2 cellular contexts compared by ENCODE assay signal in the genomic region with DNA sequence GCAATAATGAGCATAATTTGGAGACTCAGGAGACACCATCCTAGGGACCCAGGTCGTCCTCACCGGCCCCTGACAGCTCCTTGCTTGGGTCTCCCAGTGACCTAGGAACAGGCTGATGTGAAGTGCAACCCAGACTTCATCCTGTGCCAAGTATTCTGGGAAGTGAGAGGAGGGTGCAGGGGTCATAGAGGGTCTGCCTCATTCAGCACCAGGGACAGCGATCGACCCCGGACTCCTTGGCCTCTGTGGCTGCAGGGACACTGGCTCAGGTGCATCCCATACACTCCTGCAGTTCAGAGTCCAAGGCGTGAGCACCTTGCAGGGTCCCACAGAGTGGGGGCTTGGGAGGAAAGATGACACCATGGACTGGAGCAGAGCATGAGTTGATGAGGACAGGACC.
TF ChIP-seq lines count a peak whose summit lies in the region.

No MANE protein-coding gene starts in this region.

TF ChIP-seq in HepG2, 621 proteins besides CTCF, POLR2A, EP300 and RAD21:
- TF ChIP-seq, protein P1, sequence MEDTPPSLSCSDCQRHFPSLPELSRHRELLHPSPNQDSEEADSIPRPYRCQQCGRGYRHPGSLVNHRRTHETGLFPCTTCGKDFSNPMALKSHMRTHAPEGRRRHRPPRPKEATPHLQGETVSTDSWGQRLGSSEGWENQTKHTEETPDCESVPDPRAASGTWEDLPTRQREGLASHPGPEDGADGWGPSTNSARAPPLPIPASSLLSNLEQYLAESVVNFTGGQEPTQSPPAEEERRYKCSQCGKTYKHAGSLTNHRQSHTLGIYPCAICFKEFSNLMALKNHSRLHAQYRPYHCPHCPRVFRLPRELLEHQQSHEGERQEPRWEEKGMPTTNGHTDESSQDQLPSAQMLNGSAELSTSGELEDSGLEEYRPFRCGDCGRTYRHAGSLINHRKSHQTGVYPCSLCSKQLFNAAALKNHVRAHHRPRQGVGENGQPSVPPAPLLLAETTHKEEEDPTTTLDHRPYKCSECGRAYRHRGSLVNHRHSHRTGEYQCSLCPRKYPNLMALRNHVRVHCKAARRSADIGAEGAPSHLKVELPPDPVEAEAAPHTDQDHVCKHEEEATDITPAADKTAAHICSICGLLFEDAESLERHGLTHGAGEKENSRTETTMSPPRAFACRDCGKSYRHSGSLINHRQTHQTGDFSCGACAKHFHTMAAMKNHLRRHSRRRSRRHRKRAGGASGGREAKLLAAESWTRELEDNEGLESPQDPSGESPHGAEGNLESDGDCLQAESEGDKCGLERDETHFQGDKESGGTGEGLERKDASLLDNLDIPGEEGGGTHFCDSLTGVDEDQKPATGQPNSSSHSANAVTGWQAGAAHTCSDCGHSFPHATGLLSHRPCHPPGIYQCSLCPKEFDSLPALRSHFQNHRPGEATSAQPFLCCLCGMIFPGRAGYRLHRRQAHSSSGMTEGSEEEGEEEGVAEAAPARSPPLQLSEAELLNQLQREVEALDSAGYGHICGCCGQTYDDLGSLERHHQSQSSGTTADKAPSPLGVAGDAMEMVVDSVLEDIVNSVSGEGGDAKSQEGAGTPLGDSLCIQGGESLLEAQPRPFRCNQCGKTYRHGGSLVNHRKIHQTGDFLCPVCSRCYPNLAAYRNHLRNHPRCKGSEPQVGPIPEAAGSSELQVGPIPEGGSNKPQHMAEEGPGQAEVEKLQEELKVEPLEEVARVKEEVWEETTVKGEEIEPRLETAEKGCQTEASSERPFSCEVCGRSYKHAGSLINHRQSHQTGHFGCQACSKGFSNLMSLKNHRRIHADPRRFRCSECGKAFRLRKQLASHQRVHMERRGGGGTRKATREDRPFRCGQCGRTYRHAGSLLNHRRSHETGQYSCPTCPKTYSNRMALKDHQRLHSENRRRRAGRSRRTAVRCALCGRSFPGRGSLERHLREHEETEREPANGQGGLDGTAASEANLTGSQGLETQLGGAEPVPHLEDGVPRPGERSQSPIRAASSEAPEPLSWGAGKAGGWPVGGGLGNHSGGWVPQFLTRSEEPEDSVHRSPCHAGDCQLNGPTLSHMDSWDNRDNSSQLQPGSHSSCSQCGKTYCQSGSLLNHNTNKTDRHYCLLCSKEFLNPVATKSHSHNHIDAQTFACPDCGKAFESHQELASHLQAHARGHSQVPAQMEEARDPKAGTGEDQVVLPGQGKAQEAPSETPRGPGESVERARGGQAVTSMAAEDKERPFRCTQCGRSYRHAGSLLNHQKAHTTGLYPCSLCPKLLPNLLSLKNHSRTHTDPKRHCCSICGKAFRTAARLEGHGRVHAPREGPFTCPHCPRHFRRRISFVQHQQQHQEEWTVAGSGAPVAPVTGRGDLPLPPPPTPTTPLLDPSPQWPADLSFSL (CRISPR knock-in tag; IDR thresholded peaks at IDR 0.05): no peak
- no peak for TF ChIP-seq ZNF264 (CRISPR knock-in tag; IDR thresholded peaks at IDR 0.05)
- TF ChIP-seq MIER2 (CRISPR knock-in tag; IDR thresholded peaks at IDR 0.05): peak; percentile 93
- peak; percentile 54 for TF ChIP-seq SALL1 (CRISPR knock-in tag; IDR thresholded peaks at IDR 0.05)
- TF ChIP-seq EHMT2 (IDR thresholded peaks at IDR 0.05; ENCODE audit: borderline replicate concordance, low read depth, low read length): 0 out of 2 replicates have a peak, but pooled peaks have one; percentile 40
- TF ChIP-seq KLF6 (CRISPR knock-in tag; IDR thresholded peaks at IDR 0.05): no peak
- TF ChIP-seq, protein P2, sequence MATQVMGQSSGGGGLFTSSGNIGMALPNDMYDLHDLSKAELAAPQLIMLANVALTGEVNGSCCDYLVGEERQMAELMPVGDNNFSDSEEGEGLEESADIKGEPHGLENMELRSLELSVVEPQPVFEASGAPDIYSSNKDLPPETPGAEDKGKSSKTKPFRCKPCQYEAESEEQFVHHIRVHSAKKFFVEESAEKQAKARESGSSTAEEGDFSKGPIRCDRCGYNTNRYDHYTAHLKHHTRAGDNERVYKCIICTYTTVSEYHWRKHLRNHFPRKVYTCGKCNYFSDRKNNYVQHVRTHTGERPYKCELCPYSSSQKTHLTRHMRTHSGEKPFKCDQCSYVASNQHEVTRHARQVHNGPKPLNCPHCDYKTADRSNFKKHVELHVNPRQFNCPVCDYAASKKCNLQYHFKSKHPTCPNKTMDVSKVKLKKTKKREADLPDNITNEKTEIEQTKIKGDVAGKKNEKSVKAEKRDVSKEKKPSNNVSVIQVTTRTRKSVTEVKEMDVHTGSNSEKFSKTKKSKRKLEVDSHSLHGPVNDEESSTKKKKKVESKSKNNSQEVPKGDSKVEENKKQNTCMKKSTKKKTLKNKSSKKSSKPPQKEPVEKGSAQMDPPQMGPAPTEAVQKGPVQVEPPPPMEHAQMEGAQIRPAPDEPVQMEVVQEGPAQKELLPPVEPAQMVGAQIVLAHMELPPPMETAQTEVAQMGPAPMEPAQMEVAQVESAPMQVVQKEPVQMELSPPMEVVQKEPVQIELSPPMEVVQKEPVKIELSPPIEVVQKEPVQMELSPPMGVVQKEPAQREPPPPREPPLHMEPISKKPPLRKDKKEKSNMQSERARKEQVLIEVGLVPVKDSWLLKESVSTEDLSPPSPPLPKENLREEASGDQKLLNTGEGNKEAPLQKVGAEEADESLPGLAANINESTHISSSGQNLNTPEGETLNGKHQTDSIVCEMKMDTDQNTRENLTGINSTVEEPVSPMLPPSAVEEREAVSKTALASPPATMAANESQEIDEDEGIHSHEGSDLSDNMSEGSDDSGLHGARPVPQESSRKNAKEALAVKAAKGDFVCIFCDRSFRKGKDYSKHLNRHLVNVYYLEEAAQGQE (IDR thresholded peaks at IDR 0.05; ENCODE audit: borderline replicate concordance in 1 of 2, low read depth in 1 of 2, low read length in 2 of 2): peak; percentile 93
TF ChIP-seq in HepG2: peak in this region for 4.

TF ChIP-seq in PFSK-1, 5 proteins besides CTCF, POLR2A, EP300 and RAD21:
- no peak for TF ChIP-seq FOXP2 (optimal IDR thresholded peaks at IDR 0.05; ENCODE audit: borderline replicate concordance, extremely low read depth, extremely low read length, insufficient read depth)
- TF ChIP-seq, protein P2 (IDR thresholded peaks at IDR 0.05; ENCODE audit: insufficient read depth in 1 of 2, low read depth in 2 of 2, low read length in 2 of 2): peak; percentile 78 to 91
- TF ChIP-seq TAF1 (IDR thresholded peaks at IDR 0.05; ENCODE audit: borderline replicate concordance, insufficient read depth, low read length): no peak
- no peak for TF ChIP-seq SIN3A (IDR thresholded peaks at IDR 0.05; ENCODE audit: borderline replicate concordance, insufficient read depth, low read length)
- no peak for TF ChIP-seq POLR2AphosphoS5 (IDR thresholded peaks at IDR 0.05; ENCODE audit: low read depth, low read length)
TF ChIP-seq in PFSK-1: peak in this region for 1.
